ENCODE assay signal across 24 cellular contexts in the genomic region with DNA sequence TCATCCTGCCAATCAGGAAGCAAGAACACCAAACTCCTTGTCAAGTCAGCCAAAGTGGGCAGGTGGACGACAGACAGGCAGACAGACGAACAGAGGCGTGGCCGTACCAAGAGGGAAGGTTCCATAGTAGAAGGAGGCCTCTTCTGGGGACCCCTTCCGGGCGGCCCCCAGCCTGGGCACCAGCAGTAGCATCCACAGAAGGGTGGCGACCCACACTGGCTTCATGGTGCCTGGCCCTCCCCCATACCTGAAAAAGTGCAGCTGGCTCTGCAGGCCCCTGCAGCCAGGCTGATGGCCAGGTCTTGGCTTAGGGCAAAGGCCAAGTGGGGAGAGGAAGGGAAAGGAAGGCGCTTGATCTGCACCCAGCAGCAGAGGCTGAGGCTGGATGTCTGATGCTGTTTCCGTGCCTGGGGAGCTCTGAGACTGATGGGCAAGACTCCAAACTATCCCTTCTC. TPM values are rescaled to one million over a fixed set of nuclear protein-coding genes. Genes with fewer than 3 reads are reported as not detected.
DNase-seq lines count a peak whose midpoint lies in the region; ATAC-seq, FAIRE-seq and TF ChIP-seq lines count a peak whose summit lies in the region.
"Had no signal": no experiment of that assay in that cellular context is flagged by ENCODE, and none has a peak within 500 bp of the region (broad histone marks: within the 10 kb centered on the region; RNA-seq: fewer than 3 reads in every experiment).

No MANE protein-coding gene starts in this region.

- peak overlapping the region in 3 of 4 experiments; percentile 23 to 49 (median 34); a peak in 4 of 8 replicates for H3K4me3 ChIP-seq in H1 (ENCODE audit: extremely low read depth in 1 of 4, insufficient read depth in 2 of 4, low read depth in 3 of 4, low read length in 4 of 4)
- H3K4me3 ChIP-seq in mesendoderm (ENCODE audit: low read length) = no peak overlapping the region
- H3K4me3 ChIP-seq in spleen = no peak overlapping the region
- H3K4me3 ChIP-seq in Caco-2 (ENCODE audit: low read depth, low read length) = no peak overlapping the region
- H3K4me3 ChIP-seq: BLaER1 treated with 17β-estradiol and CSF1 and Interleukin-3, amounts not matched to agents 10 nM and 100 nM; breast epithelium; hepatocyte; prostate gland; vagina had no signal

- H2AK5ac ChIP-seq in H1 (ENCODE audit: low read depth, low read length) (no peak overlapping the region), mesendoderm (ENCODE audit: low read length) (no peak overlapping the region)

- H3K27ac Mint-ChIP-seq in Caco-2 (ENCODE audit: unreplicated experiment) = no peak overlapping the region
- no peak overlapping the region for H3K27ac Mint-ChIP-seq in stimulated activated naive B cell treated with anti-CD40 and anti-IgM and Interleukin-4, amounts not matched to agents 10 μg/mL and 1 μg/mL and 100 μg/mL, for 72 hours
- H3K27ac Mint-ChIP-seq: activated naive CD8-positive, alpha-beta T cell treated with anti-CD3 and anti-CD28 coated beads, Interleukin-2, amount 50 U/mL, for 24 hours; memory B cell; natural killer cell had no signal

- TF ChIP-seq CTCF in H1 (IDR thresholded peaks at IDR 0.05; ENCODE audit: control extremely low read depth in 1 of 3, insufficient read depth in 1 of 3, low read depth in 1 of 3, low read length in 3 of 3) = no peak
- no peak for TF ChIP-seq CTCF in spleen (IDR thresholded peaks at IDR 0.05 in 8 of 11, conservative IDR thresholded peaks at IDR 0.05 in 3 of 11)
- no peak for TF ChIP-seq CTCF in Caco-2 (IDR thresholded peaks at IDR 0.05; ENCODE audit: insufficient read depth in 1 of 2, low read depth in 1 of 2, low read length in 1 of 2, severe bottlenecking in 1 of 2, unreplicated experiment in 1 of 2)

- 76% methylated on average over 9 of the region's 9 CpGs; no CpG with 5 or more reads in 1 of the 2 experiments for WGBS in H1 (ENCODE audit: extremely low coverage in 1 of 2, insufficient coverage in 1 of 2, insufficient read length in 1 of 2, insufficient replicate concordance in 2 of 2, low coverage in 1 of 2, low lambda C conversion rate in 2 of 2, missing lambda C conversion rate in 1 of 2), 2 experiments
- WGBS in mesendoderm (ENCODE audit: extremely low coverage, insufficient coverage, low lambda C conversion rate) = no CpG with 5 or more reads among the region's 9 CpGs
- 84 to 91% (median 88%) methylated on average over 9 of the region's 9 CpGs for WGBS in spleen, 5 donors

- H3K9me3 ChIP-seq in H1 (ENCODE audit: insufficient read depth in 2 of 2, low read depth in 1 of 2, low read length in 1 of 2) (no peaks in the 10 kb centered on the region), spleen (no peaks in the 10 kb centered on the region), Caco-2 (no peaks in the 10 kb centered on the region)
- H3K9me3 ChIP-seq: BLaER1 treated with 17β-estradiol and CSF1 and Interleukin-3, amounts not matched to agents 10 nM and 100 nM; breast epithelium; prostate gland; vagina had no signal

- CTCF ChIA-PET in H1 (lab: Charles Lee; ENCODE audit: partially characterized antibody) = interaction anchor here (0.6 to 3.2 kb wide), 9 partner anchors 10 to 287 kb away, joined by 3 to 17 read pairs (median 7); partner anchors contain the start of gene SMAD6
- CTCF ChIA-PET in Caco-2 (lab: Charles Lee) = interaction anchor here (0.5 kb wide), 1 partner anchor 22 kb away, joined by 4 read pairs; no protein-coding TSS in a partner anchor

- no peaks in the 10 kb centered on the region for H3K27me3 Mint-ChIP-seq in Caco-2 (ENCODE audit: insufficient read depth, unreplicated experiment)
- H3K27me3 Mint-ChIP-seq in stimulated activated naive B cell treated with anti-CD40 and anti-IgM and Interleukin-4, amounts not matched to agents 10 μg/mL and 1 μg/mL and 100 μg/mL, for 72 hours = peaks cover 0 to 8% of the 10 kb centered on the region in 2 donors
- H3K27me3 Mint-ChIP-seq: activated naive CD8-positive, alpha-beta T cell treated with anti-CD3 and anti-CD28 coated beads, Interleukin-2, amount 50 U/mL, for 24 hours; memory B cell had no signal

- TF ChIP-seq RAD21 in H1 (IDR thresholded peaks at IDR 0.05 in 1 of 2, conservative IDR thresholded peaks at IDR 0.05 in 1 of 2; ENCODE audit: low read depth in 2 of 2, low read length in 2 of 2) = no peak

- peak overlapping the region; percentile 67 for H4K5ac ChIP-seq in H1 (ENCODE audit: insufficient read length, low read depth, low read length)
- no peak overlapping the region for H4K5ac ChIP-seq in mesendoderm (ENCODE audit: low read length)

- H3K9ac ChIP-seq in H1 (replicated peaks in 1 of 4; ENCODE audit: extremely low read depth in 1 of 4, low read depth in 3 of 4, low read length in 3 of 4) (no peak overlapping the region), mesendoderm (ENCODE audit: low read length) (no peak overlapping the region)
- H3K9ac ChIP-seq: BLaER1 treated with 17β-estradiol and CSF1 and Interleukin-3, amounts not matched to agents 10 nM and 100 nM had no signal

- H2BK15ac ChIP-seq in H1 (ENCODE audit: low read length) (peak overlapping the region; percentile 75; the same call in 1 of the 2 replicates), mesendoderm (replicated peaks; ENCODE audit: low read depth) (no peak overlapping the region)

- peak overlapping the region; percentile 66; the same call in 1 of the 2 replicates for H2BK20ac ChIP-seq in H1 (ENCODE audit: low read length)

- no peak for ATAC-seq in stimulated activated naive B cell treated with anti-CD40 and anti-IgM and Interleukin-4, amounts not matched to agents 10 μg/mL and 1 μg/mL and 100 μg/mL, for 72 hours (replicated peaks)
- ATAC-seq: activated naive CD8-positive, alpha-beta T cell treated with anti-CD3 and anti-CD28 coated beads, Interleukin-2, amount 50 U/mL, for 24 hours; natural killer cell had no signal

- no peak overlapping the region for H3K56ac ChIP-seq in H1 (replicated peaks; ENCODE audit: insufficient read length, low read depth, low read length)
- H3K56ac ChIP-seq in mesendoderm (ENCODE audit: low read length) = peak overlapping the region; percentile 68

- H3K27me3 ChIP-seq in H1 (replicated peaks in 1 of 4; ENCODE audit: control insufficient read depth in 3 of 4, extremely low read depth in 1 of 4, insufficient read depth in 3 of 4, low read length in 3 of 4) = no peaks in the 10 kb centered on the region
- no peaks in the 10 kb centered on the region for H3K27me3 ChIP-seq in mesendoderm (ENCODE audit: insufficient read depth, low read length, poor library complexity)
- no peaks in the 10 kb centered on the region for H3K27me3 ChIP-seq in spleen (replicated peaks in 1 of 7)
- no peaks in the 10 kb centered on the region for H3K27me3 ChIP-seq in Caco-2 (replicated peaks; ENCODE audit: control insufficient read depth, insufficient read depth, low read length)
- H3K27me3 ChIP-seq: BLaER1 treated with 17β-estradiol and CSF1 and Interleukin-3, amounts not matched to agents 10 nM and 100 nM; breast epithelium; hepatocyte; vagina had no signal

- no peaks in the 10 kb centered on the region for H3K36me3 Mint-ChIP-seq in Caco-2 (ENCODE audit: insufficient read depth, unreplicated experiment)
- peaks cover 0 to 3% of the 10 kb centered on the region in 2 donors for H3K36me3 Mint-ChIP-seq in stimulated activated naive B cell treated with anti-CD40 and anti-IgM and Interleukin-4, amounts not matched to agents 10 μg/mL and 1 μg/mL and 100 μg/mL, for 72 hours
- H3K36me3 Mint-ChIP-seq: memory B cell, natural killer cell had no signal

- no peaks in the 10 kb centered on the region for H3K9me3 Mint-ChIP-seq in Caco-2 (ENCODE audit: unreplicated experiment)
- no peaks in the 10 kb centered on the region for H3K9me3 Mint-ChIP-seq in stimulated activated naive B cell treated with anti-CD40 and anti-IgM and Interleukin-4, amounts not matched to agents 10 μg/mL and 1 μg/mL and 100 μg/mL, for 72 hours
- H3K9me3 Mint-ChIP-seq: activated naive CD8-positive, alpha-beta T cell treated with anti-CD3 and anti-CD28 coated beads, Interleukin-2, amount 50 U/mL, for 24 hours; memory B cell; natural killer cell had no signal

- H3K14ac ChIP-seq in H1 (ENCODE audit: insufficient read length) = no peak overlapping the region

- H4K8ac ChIP-seq in H1 (ENCODE audit: extremely low read depth, insufficient read depth, low read length) (peak overlapping the region; percentile 75; the same call in 1 of the 2 replicates), mesendoderm (ENCODE audit: low read depth, low read length) (no peak overlapping the region)

- no TSS peak for BruUV-seq in Caco-2 (replicated peaks; lab: Mats Ljungman, UMichigan)

- peak; percentile 32 for DNase-seq in activated CD8-positive, alpha-beta memory T cell treated with anti-CD3 and anti-CD28 coated beads, Interleukin-2, amount 50 U/mL, for 48 hours
- DNase-seq in activated CD8-positive, alpha-beta memory T cell treated with anti-CD3 and anti-CD28 coated beads, Interleukin-2, amount 50 U/mL, for 4 hours = no peak
- DNase-seq in H1 (ENCODE audit: low read depth in 1 of 2, low spot score in 2 of 2) = no peak
- no peak for DNase-seq in mesendoderm
- peak; percentile 52 for DNase-seq in spleen
- DNase-seq in Caco-2 = no peak
- no peak for DNase-seq in stimulated activated naive B cell treated with anti-CD40 and anti-IgM and Interleukin-4, amounts not matched to agents 10 μg/mL and 1 μg/mL and 100 μg/mL, for 72 hours
- DNase-seq in HUDEP-2 (lab: John Stamatoyannopoulos, UW; ENCODE audit: unreplicated experiment in 76 of 76) = no peak
- DNase-seq: 8988T; activated naive CD8-positive, alpha-beta T cell treated with anti-CD3 and anti-CD28 coated beads, Interleukin-2, amount 50 U/mL, for 24 hours; cortex of kidney; natural killer cell; NCI-H1694; NCI-H748 treated with DMSO at 0.1 percent for 48 hours; Right ventricle myocardium superior; stimulated activated CD4-positive, alpha-beta T cell treated with anti-CD3 and anti-CD28 coated beads, Interleukin-4, amount 100 ng/mL, for 4 hours had no signal

- H3K4ac ChIP-seq in H1 (replicated peaks; ENCODE audit: insufficient read length, low read depth, low read length) (peak overlapping the region; percentile 81), mesendoderm (ENCODE audit: low read depth, low read length) (no peak overlapping the region)

- H4K91ac ChIP-seq in H1 (replicated peaks; ENCODE audit: insufficient read length, low read length) = peak overlapping the region; percentile 83

- H2AFZ ChIP-seq in H1 (ENCODE audit: low read length) = peak overlapping the region; percentile 99
- H2AFZ ChIP-seq: hepatocyte had no signal

- H3K23ac ChIP-seq in H1 (ENCODE audit: insufficient read length) (no peak overlapping the region), mesendoderm (ENCODE audit: low read length) (no peak overlapping the region)

- FAIRE-seq in H1 (lab: Jason Lieb, UNC) = no peak
- FAIRE-seq: endometrium had no signal

- peak overlapping the region; percentile 77; the same call in 1 of the 2 replicates for H2BK12ac ChIP-seq in H1 (ENCODE audit: low read depth, low read length)

- peaks cover 0 to 3% of the 10 kb centered on the region in 2 experiments for H4K20me1 ChIP-seq in H1 (replicated peaks in 1 of 2; ENCODE audit: control insufficient read depth in 1 of 2, insufficient read depth in 2 of 2, low read length in 2 of 2)
- H4K20me1 ChIP-seq: BLaER1 treated with 17β-estradiol and CSF1 and Interleukin-3, amounts not matched to agents 10 nM and 100 nM had no signal

- H3K4me1 Mint-ChIP-seq in Caco-2 (ENCODE audit: low read depth, unreplicated experiment) = no peaks in the 10 kb centered on the region
- H3K4me1 Mint-ChIP-seq in stimulated activated naive B cell treated with anti-CD40 and anti-IgM and Interleukin-4, amounts not matched to agents 10 μg/mL and 1 μg/mL and 100 μg/mL, for 72 hours = peaks cover 6 to 10% of the 10 kb centered on the region in 2 donors

- H3K18ac ChIP-seq in H1 (ENCODE audit: extremely low read depth, low read length) (peak overlapping the region; percentile 42), mesendoderm (ENCODE audit: low read length) (peak overlapping the region; percentile 69)

- H3K23me2 ChIP-seq in H1 (ENCODE audit: low read depth, low read length) = 0 out of 2 replicates have a peak, but pooled peaks cover 2% of the 10 kb centered on the region

- no peak overlapping the region for H3K4me3 Mint-ChIP-seq in Caco-2 (ENCODE audit: unreplicated experiment)
- no peak overlapping the region for H3K4me3 Mint-ChIP-seq in stimulated activated naive B cell treated with anti-CD40 and anti-IgM and Interleukin-4, amounts not matched to agents 10 μg/mL and 1 μg/mL and 100 μg/mL, for 72 hours
- H3K4me3 Mint-ChIP-seq: activated naive CD8-positive, alpha-beta T cell treated with anti-CD3 and anti-CD28 coated beads, Interleukin-2, amount 50 U/mL, for 24 hours; memory B cell; natural killer cell had no signal

- H3K27ac ChIP-seq in H1 (ENCODE audit: low read depth, low read length) (0 out of 2 replicates have a peak overlapping the region, but pooled peaks have one; percentile 5), mesendoderm (ENCODE audit: low read depth, low read length) (no peak overlapping the region), spleen (no peak overlapping the region)
- H3K27ac ChIP-seq: BLaER1 treated with 17β-estradiol and CSF1 and Interleukin-3, amounts not matched to agents 10 nM and 100 nM; breast epithelium; hepatocyte; prostate gland; vagina had no signal

- H2BK5ac ChIP-seq in H1 (ENCODE audit: low read depth, low read length) = peak overlapping the region; percentile 47; the same call in 1 of the 2 replicates
- H2BK5ac ChIP-seq in mesendoderm (ENCODE audit: low read length) = no peak overlapping the region

- H3K79me2 ChIP-seq in H1 (ENCODE audit: control insufficient read depth in 1 of 2, insufficient read depth in 2 of 2, low read length in 2 of 2) (no peaks in the 10 kb centered on the region), mesendoderm (ENCODE audit: control insufficient read depth, insufficient read depth, low read length) (no peaks in the 10 kb centered on the region)
- H3K79me2 ChIP-seq: hepatocyte had no signal

- no peaks in the 10 kb centered on the region for H3K79me1 ChIP-seq in H1 (ENCODE audit: low read depth, low read length)
- H3K79me1 ChIP-seq in mesendoderm (ENCODE audit: low read length) = no peaks in the 10 kb centered on the region

- POLR2A ChIA-PET in H1 (lab: Charles Lee; ENCODE audit: partially characterized antibody) = interaction anchor here (0.9 to 5.5 kb wide), 5 partner anchors 21 to 74 kb away, joined by 3 to 38 read pairs (median 7); partner anchors contain the start of genes RPL4, SNAPC5 and ZWILCH
- POLR2A ChIA-PET in Caco-2 (lab: Charles Lee) = no interaction called here

- no peak for TF ChIP-seq POLR2A in H1 (IDR thresholded peaks at IDR 0.05; ENCODE audit: control extremely low read depth in 1 of 2, low read depth in 2 of 2, low read length in 2 of 2)
- no peak for TF ChIP-seq POLR2A in spleen (IDR thresholded peaks at IDR 0.05)

- H3K4me2 ChIP-seq in H1 (ENCODE audit: insufficient read depth in 1 of 2, low read depth in 2 of 2, low read length in 2 of 2) = peak overlapping the region; percentile 62 to 68
- no peak overlapping the region for H3K4me2 ChIP-seq in mesendoderm (ENCODE audit: low read length)
- H3K4me2 ChIP-seq: BLaER1 treated with 17β-estradiol and CSF1 and Interleukin-3, amounts not matched to agents 10 nM and 100 nM; hepatocyte had no signal

- no peaks in the 10 kb centered on the region for H3K36me3 ChIP-seq in H1 (ENCODE audit: control insufficient read depth in 2 of 4, insufficient read depth in 4 of 4, low read length in 3 of 4)
- no peaks in the 10 kb centered on the region for H3K36me3 ChIP-seq in mesendoderm (ENCODE audit: control insufficient read depth, insufficient read depth, low read length)
- H3K36me3 ChIP-seq in spleen = no peaks in the 10 kb centered on the region
- H3K36me3 ChIP-seq in Caco-2 (ENCODE audit: control insufficient read depth, insufficient read depth, low read length) = no peaks in the 10 kb centered on the region
- H3K36me3 ChIP-seq: BLaER1 treated with 17β-estradiol and CSF1 and Interleukin-3, amounts not matched to agents 10 nM and 100 nM; breast epithelium; prostate gland; vagina had no signal

- H2BK120ac ChIP-seq in H1 (replicated peaks; ENCODE audit: low read depth, low read length) (peak overlapping the region; percentile 44), mesendoderm (ENCODE audit: low read depth, low read length) (no peak overlapping the region)

- H3K4me1 ChIP-seq in H1 (replicated peaks in 1 of 4; ENCODE audit: control insufficient read depth in 3 of 4, insufficient read depth in 4 of 4, low read length in 3 of 4) (peaks cover 4 to 22% (median 17%) of the 10 kb centered on the region in 4 experiments), mesendoderm (ENCODE audit: control insufficient read depth, low read depth, low read length) (no peaks in the 10 kb centered on the region), spleen (peaks cover 0 to 10% (median 3%) of the 10 kb centered on the region in 6 donors), Caco-2 (no peaks in the 10 kb centered on the region)
- H3K4me1 ChIP-seq: breast epithelium, prostate gland, vagina had no signal

- no peak for TF ChIP-seq EP300 in H1 (IDR thresholded peaks at IDR 0.05; ENCODE audit: borderline replicate concordance in 1 of 2, low read depth in 2 of 2, low read length in 2 of 2)

- intact Hi-C loops in spleen (cut with DNase I; ENCODE audit: low total_unique reads) = no loop called here
- intact Hi-C loops in Caco-2 (cut with micrococcal nuclease; ENCODE audit: unreplicated experiment) = no loop called here

RNA-seq across cellular contexts. Expression of gene LCTL, which starts 0.6 kb away (rescaled TPM):
- total RNA-seq in H1 (2021; fragmentation: NEBNext Ultra II Directional; extraction: Animal tissue kit (Norgen Biotek cat#: 25700)) = 6.2 and 6.4 TPM in 2 replicates
- 5.5 and 7.1 TPM in 2 replicates for polyA plus RNA-seq in H1 (2011; rRNA removed)
- polyA plus RNA-seq in H1 (2011; cell fraction: cytosol; rRNA removed) = 7.7 TPM
- 7.3 TPM for polyA plus RNA-seq in H1 (2011; cell fraction: nucleus; rRNA removed)
- 4.2 to 5.3 TPM (median 4.7 TPM) in 4 replicates for polyA plus RNA-seq in H1 (2012, experiment 1 of 2)
- polyA plus RNA-seq in H1 (2012, experiment 2 of 2) = 1.6 TPM
- 3.0 TPM for polyA plus RNA-seq in H1 (2013, experiment 1 of 2)
- polyA plus RNA-seq in H1 (2013, experiment 2 of 2) = 2.6 TPM
- 4.5 and 5.4 TPM in 2 replicates for polyA minus RNA-seq in H1 (2011; rRNA and poly(A)+ RNA removed)
- 2.4 TPM for polyA minus RNA-seq in H1 (2011; cell fraction: cytosol; rRNA and poly(A)+ RNA removed)
- 3.3 TPM for polyA minus RNA-seq in H1 (2011; cell fraction: nucleus; rRNA and poly(A)+ RNA removed)
- 1.5 TPM for polyA plus RNA-seq in mesendoderm (2013, experiment 1 of 2)
- polyA plus RNA-seq in mesendoderm (2013, experiment 2 of 2) = 1.7 TPM
- not detected for total RNA-seq in spleen
- not detected for polyA plus RNA-seq in spleen
- not detected in 2 replicates for total RNA-seq in Caco-2 (2022)
- total RNA-seq: breast epithelium, hepatocyte, kidney epithelial cell, natural killer cell, prostate gland, Right ventricle myocardium superior, vagina had no signal

Comparison
In these comparisons a context has a peak if more than half of its experiments do, and no peak if none do; other contexts are left out.
1. DNase-seq: peak in activated CD8-positive, alpha-beta memory T cell treated with anti-CD3 and anti-CD28 coated beads, Interleukin-2, amount 50 U/mL, for 48 hours (single experiment) and spleen (single experiment); none in activated CD8-positive, alpha-beta memory T cell treated with anti-CD3 and anti-CD28 coated beads, Interleukin-2, amount 50 U/mL, for 4 hours (single experiment), H1 (0 of 2), mesendoderm (single experiment), Caco-2 (0 of 2), stimulated activated naive B cell treated with anti-CD40 and anti-IgM and Interleukin-4, amounts not matched to agents 10 μg/mL and 1 μg/mL and 100 μg/mL, for 72 hours (single experiment) and HUDEP-2 (0 of 76).
2. H3K4me3 ChIP-seq: peak in H1 (3 of 4); none in mesendoderm (single experiment), spleen (0 of 8) and Caco-2 (single experiment).